Comparison of ENCODE assay signal across 10 cellular contexts in genomic region chr22:35882226-35883027, GRCh38.
A peak's percentile ranks its signal among the peaks of the same experiment; 100 is the strongest.
DNase-seq lines count a peak whose midpoint lies in the region; ATAC-seq and TF ChIP-seq lines count a peak whose summit lies in the region.
"Had no signal": no experiment of that assay in that cellular context is flagged by ENCODE, and none has a peak within 500 bp of the region (broad histone marks: within the 10 kb centered on the region; RNA-seq: fewer than 3 reads in every experiment).

No MANE protein-coding gene starts in this region.

- H3K27me3 Mint-ChIP-seq in HFFc6 (ENCODE audit: insufficient read depth), result no peaks in the 10 kb centered on the region; the same call in none of the 2 replicates

- H3K27me3 ChIP-seq in right atrium auricular region, result no peaks in the 10 kb centered on the region
- H3K27me3 ChIP-seq in smooth muscle cell (ENCODE audit: low read depth), result no peaks in the 10 kb centered on the region
- no peaks in the 10 kb centered on the region for H3K27me3 ChIP-seq in spleen (replicated peaks in 1 of 7)
- H3K27me3 ChIP-seq in body of pancreas, result no peaks in the 10 kb centered on the region
- H3K27me3 ChIP-seq: sigmoid colon had no signal

- H3K4me1 ChIP-seq in right atrium auricular region (peaks cover 0 to 56% of the 10 kb centered on the region in 2 donors), smooth muscle cell (ENCODE audit: low read depth) (peaks cover 20% of the 10 kb centered on the region), spleen (peaks cover 7 to 19% (median 11%) of the 10 kb centered on the region in 6 donors), body of pancreas (peaks cover 16% of the 10 kb centered on the region)

- H3K27ac Mint-ChIP-seq in HFFc6, result peak overlapping the region; percentile 60

- H3K9me3 ChIP-seq in SK-N-MC (ENCODE audit: low read depth, low read length) (no peaks in the 10 kb centered on the region), right atrium auricular region (no peaks in the 10 kb centered on the region), smooth muscle cell (replicated peaks; ENCODE audit: low read depth) (no peaks in the 10 kb centered on the region), spleen (no peaks in the 10 kb centered on the region), body of pancreas (no peaks in the 10 kb centered on the region)
- H3K9me3 ChIP-seq: sigmoid colon had no signal

- peak overlapping the region; percentile 14 for H3K9ac ChIP-seq in SK-N-MC (ENCODE audit: insufficient read length)
- H3K9ac ChIP-seq in smooth muscle cell (ENCODE audit: low read depth), result no peak overlapping the region

- peaks cover 29% of the 10 kb centered on the region for H4K20me1 ChIP-seq in smooth muscle cell (ENCODE audit: low read depth)

- H3K36me3 ChIP-seq in SK-N-MC (ENCODE audit: insufficient read depth, low read length) (no peaks in the 10 kb centered on the region), right atrium auricular region (no peaks in the 10 kb centered on the region), smooth muscle cell (ENCODE audit: low read depth) (no peaks in the 10 kb centered on the region), spleen (no peaks in the 10 kb centered on the region), body of pancreas (replicated peaks in 1 of 2; ENCODE audit: insufficient read depth in 1 of 2, low read depth in 2 of 2) (no peaks in the 10 kb centered on the region)
- H3K36me3 ChIP-seq: sigmoid colon had no signal

- peaks cover 4% of the 10 kb centered on the region; the same call in 1 of the 2 replicates for H3K36me3 Mint-ChIP-seq in HFFc6 (ENCODE audit: low read depth)

- WGBS in smooth muscle cell (ENCODE audit: low lambda C conversion rate), result 38% methylated on average over 5 of the region's 5 CpGs
- 61 to 75% (median 68%) methylated on average over 5 of the region's 5 CpGs for WGBS in spleen, 5 donors
- 52% methylated on average over 5 of the region's 5 CpGs for WGBS in body of pancreas, 2 donors

- DNase-seq in HFFc6 (no peak), SK-N-MC (ENCODE audit: low read depth, low spot score) (no peak), right atrium auricular region (ENCODE audit: low spot score) (no peak), smooth muscle cell (lab: John Stamatoyannopoulos, UW; ENCODE audit: unreplicated experiment) (no peak), NCI-H2107 (lab: John Stamatoyannopoulos, UW) (no peak), spleen (no peak), body of pancreas (no peak)
- DNase-seq: activated CD8-positive, alpha-beta memory T cell treated with anti-CD3 and anti-CD28 coated beads, Interleukin-2, amount 50 U/mL, for 4 hours; sigmoid colon had no signal

- no peaks in the 10 kb centered on the region for H3K9me3 Mint-ChIP-seq in HFFc6

- peak overlapping the region; percentile 31 for H3K4me3 Mint-ChIP-seq in HFFc6

- TF ChIP-seq CTCF in HFFc6 (IDR thresholded peaks at IDR 0.05), result no peak
- TF ChIP-seq CTCF in right atrium auricular region (IDR thresholded peaks at IDR 0.05), result no peak
- no peak for TF ChIP-seq CTCF in smooth muscle cell (IDR thresholded peaks at IDR 0.05; ENCODE audit: borderline replicate concordance, insufficient read depth, poor library complexity, severe bottlenecking)
- no peak for TF ChIP-seq CTCF in spleen (IDR thresholded peaks at IDR 0.05 in 8 of 11, conservative IDR thresholded peaks at IDR 0.05 in 3 of 11)
- no peak for TF ChIP-seq CTCF in body of pancreas (IDR thresholded peaks at IDR 0.05)

- TF ChIP-seq POLR2A in GM18505 (IDR thresholded peaks at IDR 0.05; ENCODE audit: borderline replicate concordance, extremely low read depth, insufficient read depth, insufficient read length) (no peak), spleen (IDR thresholded peaks at IDR 0.05) (no peak), body of pancreas (IDR thresholded peaks at IDR 0.05) (no peak)

- intact Hi-C loops in spleen (cut with DNase I; ENCODE audit: low total_unique reads), result no loop called here
- intact Hi-C loops in body of pancreas (cut with DNase I), result no loop called here

- H2AFZ ChIP-seq in smooth muscle cell (ENCODE audit: low read depth), result no peak overlapping the region

- peak overlapping the region; percentile 80 for H3K27ac ChIP-seq in SK-N-MC
- peak overlapping the region; percentile 56 to 70 for H3K27ac ChIP-seq in right atrium auricular region
- H3K27ac ChIP-seq in smooth muscle cell (ENCODE audit: low read depth), result peak overlapping the region; percentile 57
- H3K27ac ChIP-seq in spleen, result peak overlapping the region in 2 of 8 donors; percentile 8 to 28
- H3K27ac ChIP-seq in body of pancreas, result no peak overlapping the region

- peaks cover 50% of the 10 kb centered on the region for H3K79me2 ChIP-seq in smooth muscle cell (ENCODE audit: low read depth)

- H3K4me1 Mint-ChIP-seq in HFFc6 (ENCODE audit: low read depth), result peaks cover 35% of the 10 kb centered on the region

- H3K4me3 ChIP-seq in SK-N-MC (peak overlapping the region; percentile 30; the same call in 1 of the 2 replicates), right atrium auricular region (no peak overlapping the region), smooth muscle cell (no peak overlapping the region), spleen (no peak overlapping the region), body of pancreas (no peak overlapping the region)
- H3K4me3 ChIP-seq: sigmoid colon had no signal

- no peak for ATAC-seq in GM18505 (IDR thresholded peaks at IDR 0.05; ENCODE audit: unreplicated experiment)
- ATAC-seq in body of pancreas, result no peak

- peak overlapping the region; percentile 63 for H3K4me2 ChIP-seq in smooth muscle cell

- H3F3A ChIP-seq in smooth muscle cell (ENCODE audit: low read depth), result peaks cover 16% of the 10 kb centered on the region

Comparison
In these comparisons a context has a peak if more than half of its experiments do, and no peak if none do; other contexts are left out.
1. H3K27ac ChIP-seq: peak in SK-N-MC (single experiment), right atrium auricular region (2 of 2) and smooth muscle cell (single experiment); none in body of pancreas (0 of 4).